ENCODE assay signal across 9 cellular contexts in genomic region chr5:140012443-140012842, GRCh38. TPM values are rescaled to one million over a fixed set of nuclear protein-coding genes. Genes with fewer than 3 reads are reported as not detected.
"Had no signal": no experiment of that assay in that cellular context is flagged by ENCODE, and none has a peak within 500 bp of the region (broad histone marks: within the 10 kb centered on the region; RNA-seq: fewer than 3 reads in every experiment).

No MANE protein-coding gene starts in this region.

- H3K4me1 ChIP-seq: HAP-1 had no signal

- H3K36me3 ChIP-seq: HAP-1 had no signal

- DNase-seq: GM23248, GOT3, H7, IMR-90 had no signal

- H3K9me3 ChIP-seq: HAP-1 had no signal

- H3K4me3 ChIP-seq: GM23248, HAP-1, K562 had no signal

- H2AFZ ChIP-seq: GM23248 had no signal

- H3K27ac ChIP-seq: GM23248 had no signal

- H3K9ac ChIP-seq: GM23248 had no signal

- FAIRE-seq: HTR-8/SVneo, K562 had no signal

- ATAC-seq: HCT116, K562 had no signal

RNA-seq across cellular contexts. Expression of gene NRG2, which starts 30.7 kb away (rescaled TPM):
- total RNA-seq: GM23248, HT-29, K562 had no signal
- polyA plus RNA-seq: IMR-90, K562 had no signal
